22 cellular contexts compared by ENCODE assay signal in genomic region chr7:47967123-47967522, GRCh38. TPM values are rescaled to one million over a fixed set of nuclear protein-coding genes. Genes with fewer than 3 reads are reported as not detected.
DNase-seq lines count a peak whose midpoint lies in the region; ATAC-seq and TF ChIP-seq lines count a peak whose summit lies in the region.
"Had no signal": no experiment of that assay in that cellular context is flagged by ENCODE, and none has a peak within 500 bp of the region (broad histone marks: within the 10 kb centered on the region; RNA-seq: fewer than 3 reads in every experiment).

No MANE protein-coding gene starts in this region.

- intact Hi-C loops in activated CD8-positive, alpha-beta T cell treated with anti-CD3 and anti-CD28 coated beads for 36 hours (cut with micrococcal nuclease): no loop called here
- intact Hi-C loops in heart right ventricle (cut with DNase I): loop anchor here in 2 of 10 donors (5.0 to 10.0 kb wide), 2 partner anchors 172 to 700 kb away; no protein-coding TSS in a partner anchor
- intact Hi-C loops in left cardiac atrium (cut with DNase I): no loop called here
- intact Hi-C loops in mucosa of descending colon (cut with DNase I, micrococcal nuclease): no loop called here
- intact Hi-C loops in uterus (cut with DNase I; ENCODE audit: low total_unique reads): no loop called here

- peak overlapping the region; percentile 7 for H3K27ac Mint-ChIP-seq in activated CD8-positive, alpha-beta T cell treated with anti-CD3 and anti-CD28 coated beads, Interleukin-2, amount 10 ng/mL, durations not matched to agents 7 days and 5 days
- H3K27ac Mint-ChIP-seq in activated CD8-positive, alpha-beta T cell treated with anti-CD3 and anti-CD28 coated beads for 36 hours: no peak overlapping the region
- H3K27ac Mint-ChIP-seq in glutamatergic neuron (ENCODE audit: unreplicated experiment): peak overlapping the region; percentile 46

- H3K27me3 Mint-ChIP-seq in activated CD8-positive, alpha-beta T cell treated with anti-CD3 and anti-CD28 coated beads, Interleukin-2, amount 10 ng/mL, durations not matched to agents 7 days and 5 days (ENCODE audit: low read depth): no peaks in the 10 kb centered on the region
- no peaks in the 10 kb centered on the region for H3K27me3 Mint-ChIP-seq in activated CD8-positive, alpha-beta T cell treated with anti-CD3 and anti-CD28 coated beads for 36 hours
- peaks cover 3% of the 10 kb centered on the region for H3K27me3 Mint-ChIP-seq in glutamatergic neuron (ENCODE audit: unreplicated experiment)
- H3K27me3 Mint-ChIP-seq: IgD-negative memory B cell had no signal

- TF ChIP-seq POLR2A in uterus (IDR thresholded peaks at IDR 0.05): no peak

- peaks cover 24% of the 10 kb centered on the region for H3K4me1 Mint-ChIP-seq in activated CD8-positive, alpha-beta T cell treated with anti-CD3 and anti-CD28 coated beads, Interleukin-2, amount 10 ng/mL, durations not matched to agents 7 days and 5 days (ENCODE audit: low read depth)
- H3K4me1 Mint-ChIP-seq in activated CD8-positive, alpha-beta T cell treated with anti-CD3 and anti-CD28 coated beads for 36 hours (ENCODE audit: low read depth): peaks cover 17% of the 10 kb centered on the region
- H3K4me1 Mint-ChIP-seq in glutamatergic neuron (ENCODE audit: low read depth, unreplicated experiment): peaks cover 20% of the 10 kb centered on the region

- POLR2A ChIA-PET in activated CD8-positive, alpha-beta T cell treated with anti-CD3 and anti-CD28 coated beads, Interleukin-2, amount 10 ng/mL, durations not matched to agents 7 days and 5 days (lab: Charles Lee): no interaction called here
- POLR2A ChIA-PET in activated CD8-positive, alpha-beta T cell treated with anti-CD3 and anti-CD28 coated beads for 36 hours (lab: Charles Lee): no interaction called here

- H3K4me1 ChIP-seq in heart right ventricle: peaks cover 0 to 51% (median 21%) of the 10 kb centered on the region in 9 donors
- H3K4me1 ChIP-seq in mucosa of descending colon (ENCODE audit: low read depth): peaks cover 15% of the 10 kb centered on the region
- no peaks in the 10 kb centered on the region for H3K4me1 ChIP-seq in uterus

- H3K4me3 ChIP-seq in heart right ventricle: no peak overlapping the region
- no peak overlapping the region for H3K4me3 ChIP-seq in mucosa of descending colon
- no peak overlapping the region for H3K4me3 ChIP-seq in uterus
- H3K4me3 ChIP-seq: BLaER1 treated with 17β-estradiol and CSF1 and Interleukin-3, amounts not matched to agents 10 nM and 100 nM had no signal

- no peak overlapping the region for H3K4me3 Mint-ChIP-seq in activated CD8-positive, alpha-beta T cell treated with anti-CD3 and anti-CD28 coated beads, Interleukin-2, amount 10 ng/mL, durations not matched to agents 7 days and 5 days
- H3K4me3 Mint-ChIP-seq in activated CD8-positive, alpha-beta T cell treated with anti-CD3 and anti-CD28 coated beads for 36 hours: no peak overlapping the region
- H3K4me3 Mint-ChIP-seq in glutamatergic neuron (ENCODE audit: unreplicated experiment): no peak overlapping the region
- H3K4me3 Mint-ChIP-seq: IgD-negative memory B cell had no signal

- CTCF ChIA-PET in activated CD8-positive, alpha-beta T cell treated with anti-CD3 and anti-CD28 coated beads, Interleukin-2, amount 10 ng/mL, durations not matched to agents 7 days and 5 days (lab: Charles Lee): interaction anchor here (1.8 to 2.0 kb wide), 2 partner anchors 22 to 143 kb away, joined by 8 to 9 read pairs; no protein-coding TSS in a partner anchor
- CTCF ChIA-PET in activated CD8-positive, alpha-beta T cell treated with anti-CD3 and anti-CD28 coated beads for 36 hours (lab: Charles Lee): interaction anchor here (1.0 to 3.2 kb wide), 2 partner anchors 22 to 143 kb away, joined by 5 to 11 read pairs; no protein-coding TSS in a partner anchor

- 66 to 73% methylated on average over 5 of the region's 5 CpGs for WGBS in heart right ventricle, 2 donors

- no peak for ATAC-seq in activated CD8-positive, alpha-beta T cell treated with anti-CD3 and anti-CD28 coated beads, Interleukin-2, amount 10 ng/mL, durations not matched to agents 7 days and 5 days
- no peak for ATAC-seq in activated CD8-positive, alpha-beta T cell treated with anti-CD3 and anti-CD28 coated beads for 36 hours
- ATAC-seq in heart right ventricle (peak in 5 of 8 donors; percentile 60 to 70 (median 67)), left cardiac atrium (no peak), mucosa of descending colon (no peak)
- ATAC-seq: HCT116 had no signal

- H3K9me3 ChIP-seq in heart right ventricle (no peaks in the 10 kb centered on the region), mucosa of descending colon (no peaks in the 10 kb centered on the region), uterus (no peaks in the 10 kb centered on the region)

- TF ChIP-seq CTCF in activated CD8-positive, alpha-beta T cell treated with anti-CD3 and anti-CD28 coated beads for 36 hours (IDR thresholded peaks at IDR 0.05): no peak
- TF ChIP-seq CTCF in heart right ventricle (IDR thresholded peaks at IDR 0.05) (no peak), glutamatergic neuron (IDR thresholded peaks at IDR 0.05; ENCODE audit: partially characterized antibody, unreplicated experiment) (no peak), mucosa of descending colon (IDR thresholded peaks at IDR 0.05) (no peak), uterus (IDR thresholded peaks at IDR 0.05) (no peak)

- H3K36me3 ChIP-seq in heart right ventricle: peaks cover 0 to 92% (median 63%) of the 10 kb centered on the region in 9 donors
- H3K36me3 ChIP-seq in mucosa of descending colon (ENCODE audit: low read depth): peaks cover 17% of the 10 kb centered on the region
- no peaks in the 10 kb centered on the region for H3K36me3 ChIP-seq in uterus

- H3K27me3 ChIP-seq in heart right ventricle (no peaks in the 10 kb centered on the region), uterus (no peaks in the 10 kb centered on the region)
- H3K27me3 ChIP-seq: BLaER1 treated with 17β-estradiol and CSF1 and Interleukin-3, amounts not matched to agents 10 nM and 100 nM had no signal

- H3K9me3 Mint-ChIP-seq in activated CD8-positive, alpha-beta T cell treated with anti-CD3 and anti-CD28 coated beads, Interleukin-2, amount 10 ng/mL, durations not matched to agents 7 days and 5 days (ENCODE audit: insufficient read depth): no peaks in the 10 kb centered on the region
- H3K9me3 Mint-ChIP-seq in activated CD8-positive, alpha-beta T cell treated with anti-CD3 and anti-CD28 coated beads for 36 hours: no peaks in the 10 kb centered on the region
- H3K9me3 Mint-ChIP-seq in glutamatergic neuron (ENCODE audit: unreplicated experiment): peaks cover 8% of the 10 kb centered on the region
- H3K9me3 Mint-ChIP-seq: IgD-negative memory B cell had no signal

- peaks cover 65% of the 10 kb centered on the region for H3K36me3 Mint-ChIP-seq in activated CD8-positive, alpha-beta T cell treated with anti-CD3 and anti-CD28 coated beads, Interleukin-2, amount 10 ng/mL, durations not matched to agents 7 days and 5 days (ENCODE audit: low read depth)
- H3K36me3 Mint-ChIP-seq in activated CD8-positive, alpha-beta T cell treated with anti-CD3 and anti-CD28 coated beads for 36 hours (ENCODE audit: low read depth): peaks cover 63% of the 10 kb centered on the region
- H3K36me3 Mint-ChIP-seq in glutamatergic neuron (ENCODE audit: unreplicated experiment): peaks cover 14% of the 10 kb centered on the region

- H3K27ac ChIP-seq in heart right ventricle (peak overlapping the region in 2 of 10 donors; percentile 15 to 16), uterus (no peak overlapping the region)
- H3K27ac ChIP-seq: BLaER1 treated with 17β-estradiol and CSF1 and Interleukin-3, amounts not matched to agents 10 nM and 100 nM; RWPE1 had no signal

- no peak for DNase-seq in activated CD8-positive, alpha-beta T cell treated with anti-CD3 and anti-CD28 coated beads, Interleukin-2, amount 10 ng/mL, durations not matched to agents 7 days and 5 days
- DNase-seq in activated CD8-positive, alpha-beta T cell treated with anti-CD3 and anti-CD28 coated beads for 36 hours: no peak
- DNase-seq in heart right ventricle (peak in 1 of 2 donors; percentile 36), left cardiac atrium (no peak), glutamatergic neuron (no peak), nucleus accumbens (lab: John Stamatoyannopoulos, UW) (no peak), mucosa of descending colon (no peak), uterus (no peak)
- DNase-seq: 8988T; DMS53; GF-D8; NCI-H1105 treated with DMSO at 0.1 percent for 48 hours; NCI-H2029 treated with DMSO at 0.1 percent for 48 hours; NCI-H2171; NCI-H345; NCI-H524; NCI-H774; NK-92 treated with Interleukin-12 subunit alpha and Interleukin-12 subunit beta, amount 100 ng/mL, for 24 hours had no signal

RNA-seq across cellular contexts. Expression of gene HUS1, which starts 12.3 kb away (rescaled TPM):
- total RNA-seq in activated CD8-positive, alpha-beta T cell treated with anti-CD3 and anti-CD28 coated beads, Interleukin-2, amount 10 ng/mL, durations not matched to agents 7 days and 5 days: 10 to 100 TPM; 28.9 to 31.6 TPM
- 10 to 100 TPM; 37.1 to 43.5 TPM for total RNA-seq in activated CD8-positive, alpha-beta T cell treated with anti-CD3 and anti-CD28 coated beads for 36 hours
- total RNA-seq in heart right ventricle (10 to 100 TPM; 21.5 to 35.9 (median 28.1) TPM), left cardiac atrium (10 to 100 TPM; 27.2 to 28.4 TPM), glutamatergic neuron (ENCODE audit: unreplicated experiment) (40.6 TPM), mucosa of descending colon (10 to 100 TPM; 44.8 to 53.7 (median 47.4) TPM), uterus (10 to 100 TPM in 3 of 4 donors, 1 to 10 TPM in 1; 5.1 to 64.7 (median 41.9) TPM)
- polyA plus RNA-seq in heart right ventricle: 10 to 100 TPM in 1 of 2 donors, 1 to 10 TPM in 1; 9.6 to 11.6 TPM

RNA-seq across cellular contexts. Expression of gene PKD1L1, which starts 18.9 kb away (rescaled TPM):
- under 1 TPM; 0.08 to 0.11 TPM for total RNA-seq in activated CD8-positive, alpha-beta T cell treated with anti-CD3 and anti-CD28 coated beads, Interleukin-2, amount 10 ng/mL, durations not matched to agents 7 days and 5 days
- under 1 TPM; 0.09 to 0.20 TPM for total RNA-seq in activated CD8-positive, alpha-beta T cell treated with anti-CD3 and anti-CD28 coated beads for 36 hours
- total RNA-seq in heart right ventricle (1 to 10 TPM; 1.5 to 3.7 (median 2.4) TPM), left cardiac atrium (1 to 10 TPM in 1 of 2 donors, under 1 TPM in 1; 0.68 to 1.8 TPM), glutamatergic neuron (ENCODE audit: unreplicated experiment) (0.17 TPM), mucosa of descending colon (under 1 TPM; 0.60 to 0.95 (median 0.61) TPM), uterus (1 to 10 TPM in 2 of 4 donors, under 1 TPM in 2; under 0.01 to 3.8 (median 0.74) TPM)
- 1 to 10 TPM; 1.6 to 4.7 TPM for polyA plus RNA-seq in heart right ventricle

Comparison
In these comparisons a context has a peak if more than half of its experiments do, and no peak if none do; other contexts are left out.
1. ATAC-seq: peak in heart right ventricle (5 of 8); none in activated CD8-positive, alpha-beta T cell treated with anti-CD3 and anti-CD28 coated beads, Interleukin-2, amount 10 ng/mL, durations not matched to agents 7 days and 5 days (single experiment), activated CD8-positive, alpha-beta T cell treated with anti-CD3 and anti-CD28 coated beads for 36 hours (single experiment), left cardiac atrium (0 of 2) and mucosa of descending colon (single experiment).